8 cellular contexts compared by ENCODE assay signal in genomic region chr4:101191302-101192098, GRCh38.
DNase-seq lines count a peak whose midpoint lies in the region; ATAC-seq and TF ChIP-seq lines count a peak whose summit lies in the region.

No MANE protein-coding gene starts in this region.

- TF ChIP-seq CTCF in LNCaP clone FGC (IDR thresholded peaks at IDR 0.05; ENCODE audit: control insufficient read depth, extremely low read depth, insufficient read depth) = no peak
- TF ChIP-seq CTCF in chondrocyte (IDR thresholded peaks at IDR 0.05) = no peak
- no peak for TF ChIP-seq CTCF in stomach (IDR thresholded peaks at IDR 0.05)

- H3K36me3 ChIP-seq in stomach = peaks cover 0 to 14% (median 5%) of the 10 kb centered on the region in 4 donors

- H3K9me3 Mint-ChIP-seq in chondrocyte (ENCODE audit: low read depth) = no peaks in the 10 kb centered on the region

- peaks cover 2% of the 10 kb centered on the region for H3K36me3 Mint-ChIP-seq in chondrocyte (ENCODE audit: low read depth)

- H3K4me1 ChIP-seq in stomach = peaks cover 8 to 47% (median 25%) of the 10 kb centered on the region in 4 donors

- H3K27me3 Mint-ChIP-seq in chondrocyte (ENCODE audit: low read depth) = no peaks in the 10 kb centered on the region

- H3K9me3 ChIP-seq in stomach = no peaks in the 10 kb centered on the region

- peak overlapping the region; percentile 52 for H3K4me3 Mint-ChIP-seq in chondrocyte (ENCODE audit: unreplicated experiment)

- peak overlapping the region; percentile 95 for H3K27ac Mint-ChIP-seq in chondrocyte (ENCODE audit: unreplicated experiment)

- DNase-seq in LNCaP clone FGC (ENCODE audit: low read depth) = peak; percentile 98
- DNase-seq in chondrocyte (ENCODE audit: low spot score) = no peak
- peak in 1 of 2 donors; percentile 64 for DNase-seq in left colon
- DNase-seq in stomach = peak; percentile 73
- no peak for DNase-seq in DMS53 (lab: John Stamatoyannopoulos, UW)
- DNase-seq in NCI-H524 (lab: John Stamatoyannopoulos, UW) = no peak
- DNase-seq in NCI-H2107 (lab: John Stamatoyannopoulos, UW) = no peak

- H3K4me3 ChIP-seq in LNCaP clone FGC (ENCODE audit: low read depth, low read length) (no peak overlapping the region), stomach (no peak overlapping the region)

- peak; percentile 91 for TF ChIP-seq EP300 in stomach (IDR thresholded peaks at IDR 0.05)

- no peaks in the 10 kb centered on the region for H3K27me3 ChIP-seq in stomach

- peaks cover 23% of the 10 kb centered on the region for H3K4me1 Mint-ChIP-seq in chondrocyte (ENCODE audit: low read depth)

- intact Hi-C loops in left colon (cut with DNase I, micrococcal nuclease) (no loop called here), stomach (cut with DNase I; ENCODE audit: low total_unique reads) (loop anchor here (10.0 kb wide), 1 partner anchor 153 kb away; the partner anchor contains the start of gene PPP3CA)

- peak overlapping the region; percentile 57 to 82 (median 72) for H3K27ac ChIP-seq in stomach

- no peak for TF ChIP-seq POLR2A in stomach (IDR thresholded peaks at IDR 0.05)

- ATAC-seq in left colon (peak; percentile 44), HG02610 (IDR thresholded peaks at IDR 0.05; ENCODE audit: unreplicated experiment) (no peak)

- whole genome bisulfite sequencing in stomach, 5 donors = 19 to 44% (median 30%) methylated on average over 4 of the region's 4 CpGs

Comparison
In these comparisons a context has a peak if more than half of its experiments do, and no peak if none do; other contexts are left out.
1. DNase-seq: peak in LNCaP clone FGC (single experiment) and stomach (single experiment); none in chondrocyte (single experiment), DMS53 (single experiment), NCI-H524 (0 of 2) and NCI-H2107 (single experiment).